In the genomic region with DNA sequence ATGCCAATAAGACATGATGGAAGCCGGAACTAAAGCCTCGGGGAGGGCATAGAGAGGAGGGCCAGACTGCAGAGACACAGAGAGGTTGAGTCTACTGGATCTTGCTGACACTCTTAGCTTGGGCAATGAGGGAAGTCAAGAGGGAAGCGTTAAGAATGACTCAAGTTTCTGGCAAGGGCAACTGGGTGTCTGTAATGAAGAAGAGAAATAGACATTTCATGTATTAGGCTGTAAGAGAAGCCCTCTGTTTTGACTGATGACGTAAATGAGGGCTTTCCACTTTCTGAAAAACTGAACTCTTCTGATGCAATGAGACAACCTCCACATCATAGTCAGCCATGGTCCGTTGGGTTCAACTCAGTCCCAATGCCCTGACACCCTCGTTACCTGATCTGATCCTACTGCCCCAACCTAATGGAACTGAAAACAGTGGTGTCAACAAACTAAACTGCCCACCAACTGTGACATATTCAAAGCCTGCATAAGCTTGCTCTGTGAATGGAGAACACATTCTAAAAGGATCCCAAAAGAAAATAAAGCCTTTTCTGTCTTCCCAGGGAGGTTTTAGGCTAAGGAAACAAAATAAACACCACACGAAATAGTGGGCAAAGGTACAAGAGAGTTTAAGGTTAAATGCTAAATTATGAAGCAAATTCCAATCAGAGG, we compare ENCODE assay signal across 8 cellular contexts. TPM values are rescaled to one million over a fixed set of nuclear protein-coding genes. Genes with fewer than 3 reads are reported as not detected.
DNase-seq lines count a peak whose midpoint lies in the region; ATAC-seq and TF ChIP-seq lines count a peak whose summit lies in the region.

No MANE protein-coding gene starts in this region.

- ATAC-seq in HG02759 (IDR thresholded peaks at IDR 0.05; ENCODE audit: unreplicated experiment): no peak

- DNase-seq in EH (ENCODE audit: low read depth) (peak; percentile 58), SHP77 (lab: John Stamatoyannopoulos, UW) (peak; percentile 13 to 24), fibroblast of the aortic adventitia (ENCODE audit: low read depth) (peak; percentile 96), putamen (ENCODE audit: low spot score) (peak; percentile 13), NCI-H1417 (lab: John Stamatoyannopoulos, UW) (no peak), COLO668 (lab: John Stamatoyannopoulos, UW; ENCODE audit: unreplicated experiment) (no peak)
- DNase-seq in activated effector memory CD4-positive, alpha-beta T cell treated with anti-CD3 and anti-CD28 coated beads, Interleukin-2, amount 50 U/mL, for 16 hours: no peak

- H3K4me3 ChIP-seq in fibroblast of the aortic adventitia (ENCODE audit: low read depth, low read length): peak overlapping the region; percentile 45

- TF ChIP-seq CTCF in fibroblast of the aortic adventitia (IDR thresholded peaks at IDR 0.05; ENCODE audit: insufficient read depth, low read length): no peak

RNA-seq across cellular contexts. Expression of gene PNRC1, which starts 45.8 kb away (rescaled TPM):
- 92.3 and 138 TPM in 2 replicates for total RNA-seq in fibroblast of the aortic adventitia (ENCODE audit: low replicate concordance)

Comparison
In these comparisons a context has a peak if more than half of its experiments do, and no peak if none do; other contexts are left out.
1. DNase-seq: peak in EH (single experiment), SHP77 (2 of 2), fibroblast of the aortic adventitia (single experiment) and putamen (single experiment); none in NCI-H1417 (0 of 3), COLO668 (single experiment) and activated effector memory CD4-positive, alpha-beta T cell treated with anti-CD3 and anti-CD28 coated beads, Interleukin-2, amount 50 U/mL, for 16 hours (single experiment).